ENCODE assay signal across 8 cellular contexts in genomic region chr5:44808435-44809214, GRCh38. TPM values are rescaled to one million over a fixed set of nuclear protein-coding genes. Genes with fewer than 3 reads are reported as not detected.
A peak's percentile ranks its signal among the peaks of the same experiment; 100 is the strongest.
DNase-seq lines count a peak whose midpoint lies in the region; ATAC-seq, FAIRE-seq and TF ChIP-seq lines count a peak whose summit lies in the region.

TSS of gene MRPS30 (plus strand) at chr5:44808947. CDS start at chr5:44808963, 16 bp downstream.

- intact Hi-C loops in HepG2 (cut with micrococcal nuclease; ENCODE audit: unreplicated experiment) = loop anchor here (10.0 kb wide), 1 partner anchor 814 kb away; no protein-coding TSS in a partner anchor

- peak within 1 kb of the TSS; percentile 97 for H3K9ac ChIP-seq in HepG2 (ENCODE audit: insufficient read depth, low read depth, low read length)

- peaks cover 36% of the 10 kb centered on the region for H3K79me2 ChIP-seq in HepG2 (ENCODE audit: insufficient read depth, low read length)

- peak within 1 kb of the TSS; percentile 85 to 96 (median 87) for H3K4me3 ChIP-seq in HepG2 (replicated peaks in 1 of 3; ENCODE audit: insufficient read depth in 1 of 3, low read depth in 2 of 3, low read length in 3 of 3)

- H3K27me3 ChIP-seq in HepG2 (ENCODE audit: control insufficient read depth in 1 of 2, insufficient read depth in 2 of 2, low read length in 2 of 2) = no peaks in the 10 kb centered on the region; a peak in 1 of 5 replicates

- no peaks in the 10 kb centered on the region for H3K9me3 ChIP-seq in HepG2 (ENCODE audit: low read length)

- no peaks in the 10 kb centered on the region; the same call in 1 of the 2 replicates for H4K20me1 ChIP-seq in HepG2 (ENCODE audit: insufficient read depth, low read length)

- POLR2A ChIA-PET in HepG2 (lab: Yijun Ruan, JAX) = no interaction called here

- CTCF ChIA-PET in HepG2 (lab: Yijun Ruan, JAX; ENCODE audit: low intra/inter-chr PET ratio, low total read pairs) = no interaction called here

- peaks cover 26% of the 10 kb centered on the region for H3K4me1 ChIP-seq in HepG2 (ENCODE audit: insufficient read depth, low read length)

- DNase-seq in NCI-H748 treated with DMSO at 0.1 percent for 48 hours (lab: John Stamatoyannopoulos, UW) = peak; percentile 100
- peak; percentile 86 for DNase-seq in activated CD4-positive, alpha-beta T cell treated with anti-CD3 and anti-CD28 coated beads, Interleukin-2, amount 50 U/mL, for 4 hours
- peak; percentile 99 for DNase-seq in dermis blood vessel endothelial cell
- DNase-seq in HepG2 (ENCODE audit: low spot score) = peak; percentile 99
- peak; percentile 94 for DNase-seq in stimulated activated CD4-positive, alpha-beta T cell treated with anti-CD3 and anti-CD28 coated beads, Interleukin-4, amount 100 ng/mL, for 24 hours

- peak within 1 kb of the TSS; percentile 30 for H2AFZ ChIP-seq in HepG2 (ENCODE audit: low read length)

- peak; percentile 99 for FAIRE-seq in HepG2 (lab: Jason Lieb, UNC)

- TF ChIP-seq CTCF in C4-2B (conservative IDR thresholded peaks at IDR 0.05) = peak; percentile 76
- peak; percentile 70 for TF ChIP-seq CTCF in HepG2 (CRISPR knock-in tag; IDR thresholded peaks at IDR 0.05)

- in situ Hi-C loops in HepG2 (cut with HindIII; ENCODE audit: extremely low pct_ligation_motif_present, low pct_unique_long_range_greater_than_20kb) = no loop called here

- TSS peak; percentile 67 for BruUV-seq in HepG2 (replicated peaks; lab: Mats Ljungman, UMichigan)

- peak; percentile 87 to 93 for TF ChIP-seq POLR2A in HepG2 (IDR thresholded peaks at IDR 0.05; ENCODE audit: insufficient read depth in 1 of 2, low read depth in 2 of 2, low read length in 2 of 2)

- 4% methylated on average over 10 of the region's 47 CpGs for WGBS in HepG2 (ENCODE audit: low lambda C conversion rate)

- TF ChIP-seq EP300 in HepG2 (IDR thresholded peaks at IDR 0.05; ENCODE audit: low read depth in 2 of 2, low read length in 2 of 2) (peak in 1 of 2 experiments; percentile 29; a peak in 2 of 4 replicates), HepG2 (CRISPR knock-in tag; IDR thresholded peaks at IDR 0.05; ENCODE audit: borderline replicate concordance) (no peak)

- H3K27ac ChIP-seq in C4-2B (peak within 1 kb of the TSS; percentile 98), HepG2 (ENCODE audit: extremely low read length, insufficient read depth, low read length) (peak within 1 kb of the TSS; percentile 93)

- TF ChIP-seq RAD21 in HepG2 (CRISPR knock-in tag; IDR thresholded peaks at IDR 0.05) = no peak

- ATAC-seq in GM19351 (IDR thresholded peaks at IDR 0.05; ENCODE audit: unreplicated experiment) (peak; percentile 94), HG03558 (IDR thresholded peaks at IDR 0.05; ENCODE audit: extremely low read depth, unreplicated experiment) (peak; percentile 98), HepG2 (peak; percentile 94)

- peak within 1 kb of the TSS; percentile 78 for H3K4me2 ChIP-seq in HepG2 (ENCODE audit: low read depth, low read length)

- peaks cover 2 to 14% of the 10 kb centered on the region in 2 experiments; a peak in 3 of 5 replicates for H3K36me3 ChIP-seq in HepG2 (replicated peaks in 1 of 2; ENCODE audit: control insufficient read depth in 1 of 2, insufficient read depth in 2 of 2, low read length in 2 of 2)

TF ChIP-seq in HepG2, 621 proteins besides CTCF, POLR2A, EP300 and RAD21 (continues in another document):
- TF ChIP-seq NKX3-1 (CRISPR knock-in tag; IDR thresholded peaks at IDR 0.05) = peak; percentile 70; the same call in 1 of the 2 replicates
- no peak for TF ChIP-seq MATR3 (CRISPR knock-in tag; IDR thresholded peaks at IDR 0.05)
- TF ChIP-seq ZFP41 (CRISPR knock-in tag; IDR thresholded peaks at IDR 0.05; ENCODE audit: borderline replicate concordance) = no peak
- no peak for TF ChIP-seq KDM1A (CRISPR knock-in tag; IDR thresholded peaks at IDR 0.05)
- TF ChIP-seq ZBTB3 (CRISPR knock-in tag; IDR thresholded peaks at IDR 0.05; ENCODE audit: borderline replicate concordance, low read depth) = no peak
- peak; percentile 84; the same call in 1 of the 2 replicates for TF ChIP-seq TGIF2 (CRISPR knock-in tag; IDR thresholded peaks at IDR 0.05)
- no peak for TF ChIP-seq FLYWCH1 (CRISPR knock-in tag; IDR thresholded peaks at IDR 0.05)
- TF ChIP-seq ZNF790 (CRISPR knock-in tag; IDR thresholded peaks at IDR 0.05; ENCODE audit: borderline replicate concordance) = no peak
- TF ChIP-seq TAF1 (CRISPR knock-in tag; IDR thresholded peaks at IDR 0.05) = peak; percentile 96
- peak; percentile 95 for TF ChIP-seq NR2C2 (CRISPR knock-in tag; IDR thresholded peaks at IDR 0.05; ENCODE audit: borderline replicate concordance)
- peak; percentile 72 for TF ChIP-seq MEIS2 (CRISPR knock-in tag; IDR thresholded peaks at IDR 0.05)
- TF ChIP-seq TARDBP (CRISPR knock-in tag; IDR thresholded peaks at IDR 0.05) = peak; percentile 37; the same call in 1 of the 2 replicates
- no peak for TF ChIP-seq SKI (IDR thresholded peaks at IDR 0.05; ENCODE audit: partially characterized antibody)
- TF ChIP-seq ZNF770 (CRISPR knock-in tag; IDR thresholded peaks at IDR 0.05) = no peak
- peak; percentile 55; the same call in 1 of the 2 replicates for TF ChIP-seq ZNF263 (CRISPR knock-in tag; IDR thresholded peaks at IDR 0.05)
- no peak for TF ChIP-seq NCOA2 (CRISPR knock-in tag; IDR thresholded peaks at IDR 0.05)
- TF ChIP-seq ZNF7 (CRISPR knock-in tag; IDR thresholded peaks at IDR 0.05) = no peak
- TF ChIP-seq ZNF143 (CRISPR knock-in tag; IDR thresholded peaks at IDR 0.05) = no peak
- TF ChIP-seq GPBP1L1 (CRISPR knock-in tag; IDR thresholded peaks at IDR 0.05) = no peak
- peak; percentile 95 for TF ChIP-seq RBFOX2 (IDR thresholded peaks at IDR 0.05; ENCODE audit: low read depth, low read length)
- peak; percentile 73; the same call in 1 of the 2 replicates for TF ChIP-seq TBX2 (CRISPR knock-in tag; IDR thresholded peaks at IDR 0.05; ENCODE audit: borderline replicate concordance)
- TF ChIP-seq RORA (CRISPR knock-in tag; IDR thresholded peaks at IDR 0.05) = no peak
- peak; percentile 46; the same call in 1 of the 2 replicates for TF ChIP-seq ZNF430 (CRISPR knock-in tag; IDR thresholded peaks at IDR 0.05)

RNA-seq across cellular contexts. Expression of gene MRPS30, which starts in this region (rescaled TPM):
- total RNA-seq in dermis blood vessel endothelial cell (59.9 and 64.4 TPM in 2 replicates), HepG2 (2016; rRNA removed; fragmentation: Illumina TruSeq; extraction: Trizol) (67.4 and 67.6 TPM in 2 replicates)
- total RNA-seq in HepG2 (2016; cell fraction: cytosol; rRNA removed; fragmentation: Illumina TruSeq; extraction: Trizol; ENCODE audit: low read depth) = 8.9 and 9.6 TPM in 2 replicates
- 64.4 and 65.1 TPM in 2 replicates for total RNA-seq in HepG2 (2016; cell fraction: insoluble cytoplasmic fraction; rRNA removed; fragmentation: Illumina TruSeq; extraction: Trizol)
- 19.2 and 26.3 TPM in 2 replicates for total RNA-seq in HepG2 (2016; cell fraction: membrane; rRNA removed; fragmentation: Illumina TruSeq; extraction: Trizol)
- total RNA-seq in HepG2 (2016; cell fraction: nucleus; rRNA removed; fragmentation: Illumina TruSeq; extraction: Trizol) = 46.8 and 55.1 TPM in 2 replicates
- 30.7 and 36.4 TPM in 2 replicates for polyA plus RNA-seq in HepG2 (2011; rRNA removed)
- polyA plus RNA-seq in HepG2 (2011; cell fraction: cytosol; rRNA removed) = 33.6 and 35.6 TPM in 2 replicates
- polyA plus RNA-seq in HepG2 (2011; cell fraction: nucleus; rRNA removed) = 26.6 and 27.3 TPM in 2 replicates
- 25.1 and 37.3 TPM in 2 replicates for polyA plus RNA-seq in HepG2 (2012)
- polyA plus RNA-seq in HepG2 (2016; cell fraction: cytosol; fragmentation: Illumina TruSeq; extraction: Trizol; ENCODE audit: low read depth) = 7.5 and 8.8 TPM in 2 replicates
- polyA plus RNA-seq in HepG2 (2016; cell fraction: insoluble cytoplasmic fraction; fragmentation: Illumina TruSeq; extraction: Trizol; ENCODE audit: low read depth) = 57.2 and 59.4 TPM in 2 replicates
- 11.9 and 18.5 TPM in 2 replicates for polyA plus RNA-seq in HepG2 (2016; cell fraction: membrane; fragmentation: Illumina TruSeq; extraction: Trizol; ENCODE audit: low read depth)
- polyA plus RNA-seq in HepG2 (2016; cell fraction: nucleus; fragmentation: Illumina TruSeq; extraction: Trizol; ENCODE audit: insufficient read depth, low read depth) = 41.8 and 42.7 TPM in 2 replicates
- polyA minus RNA-seq in HepG2 (2011; rRNA and poly(A)+ RNA removed; ENCODE audit: low replicate concordance) = 94.1 and 200 TPM in 2 replicates
- 54.7 and 57.5 TPM in 2 replicates for polyA minus RNA-seq in HepG2 (2011; cell fraction: cytosol; rRNA and poly(A)+ RNA removed)
- polyA minus RNA-seq in HepG2 (2011; cell fraction: nucleus; rRNA and poly(A)+ RNA removed) = 99.8 and 101 TPM in 2 replicates

Comparison
In these comparisons a context has a peak if more than half of its experiments do, and no peak if none do; other contexts are left out.
1. Peak in every context shown above with its lines: DNase-seq, ATAC-seq, H3K4me3 ChIP-seq and H3K27ac ChIP-seq.